In the genomic region with DNA sequence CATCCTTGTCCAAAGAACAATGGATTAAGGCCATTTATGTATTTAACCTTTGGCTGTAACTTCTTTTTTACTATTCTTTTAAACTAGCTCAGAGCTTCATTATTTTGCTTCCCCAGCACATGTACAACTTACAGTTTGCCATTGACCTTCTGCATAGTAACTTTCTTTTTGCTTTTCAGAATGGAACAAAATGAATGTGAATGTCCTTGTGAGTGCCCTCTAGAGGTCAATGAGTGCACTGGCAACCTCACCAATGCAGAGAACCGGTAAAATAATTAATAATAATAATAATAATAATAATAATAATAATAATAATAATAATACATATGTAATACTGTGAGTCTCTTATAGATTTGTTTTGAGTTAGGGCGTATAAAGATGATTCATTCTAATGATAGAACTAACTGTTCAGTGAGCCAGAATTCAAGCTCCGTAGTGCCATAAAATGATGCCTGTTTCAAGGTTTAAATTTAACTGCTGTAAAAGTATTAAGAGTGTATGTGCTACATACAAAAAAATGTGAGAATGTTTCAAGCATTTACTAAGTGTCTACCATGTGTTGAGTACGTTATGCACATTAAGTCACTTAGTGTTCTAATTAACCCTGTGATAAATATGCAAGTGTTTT, we compare ENCODE assay signal across 9 cellular contexts.
DNase-seq lines count a peak whose midpoint lies in the region; ATAC-seq and TF ChIP-seq lines count a peak whose summit lies in the region.
"Had no signal": no experiment of that assay in that cellular context is flagged by ENCODE, and none has a peak within 500 bp of the region (broad histone marks: within the 10 kb centered on the region; RNA-seq: fewer than 3 reads in every experiment).

No MANE protein-coding gene starts in this region.

- H2BK15ac ChIP-seq in mesendoderm (replicated peaks; ENCODE audit: low read depth): no peak overlapping the region

- DNase-seq in CD4-positive, alpha-beta T cell: no peak
- DNase-seq in WTC11 (ENCODE audit: low spot score): no peak
- DNase-seq in kidney epithelial cell (ENCODE audit: low read depth): no peak
- DNase-seq in epidermal melanocyte (ENCODE audit: insufficient read length, low spot score): no peak
- DNase-seq in midbrain (lab: John Stamatoyannopoulos, UW): no peak
- no peak for DNase-seq in mesendoderm
- DNase-seq in activated naive CD8-positive, alpha-beta T cell treated with anti-CD3 and anti-CD28 coated beads for 36 hours: no peak

- no peak overlapping the region for H3K4me2 ChIP-seq in mesendoderm (ENCODE audit: low read length)

- no peak overlapping the region for H3K4ac ChIP-seq in mesendoderm (ENCODE audit: low read depth, low read length)

- no peaks in the 10 kb centered on the region for H3K4me1 Mint-ChIP-seq in CD4-positive, alpha-beta T cell (ENCODE audit: low read depth)
- H3K4me1 Mint-ChIP-seq in WTC11: no peaks in the 10 kb centered on the region
- peaks cover 2% of the 10 kb centered on the region for H3K4me1 Mint-ChIP-seq in activated naive CD8-positive, alpha-beta T cell treated with anti-CD3 and anti-CD28 coated beads for 36 hours

- no peak overlapping the region for H3K23ac ChIP-seq in mesendoderm (ENCODE audit: low read length)

- H3K9me3 Mint-ChIP-seq in CD4-positive, alpha-beta T cell: no peaks in the 10 kb centered on the region
- H3K9me3 Mint-ChIP-seq in WTC11: no peaks in the 10 kb centered on the region
- no peaks in the 10 kb centered on the region for H3K9me3 Mint-ChIP-seq in activated naive CD8-positive, alpha-beta T cell treated with anti-CD3 and anti-CD28 coated beads for 36 hours

- H3K9ac ChIP-seq in mesendoderm (ENCODE audit: low read length): no peak overlapping the region

- no peak overlapping the region for H3K27ac Mint-ChIP-seq in CD4-positive, alpha-beta T cell
- no peak overlapping the region for H3K27ac Mint-ChIP-seq in WTC11
- H3K27ac Mint-ChIP-seq in activated naive CD8-positive, alpha-beta T cell treated with anti-CD3 and anti-CD28 coated beads for 36 hours: no peak overlapping the region

- H3K9me3 ChIP-seq in CD4-positive, alpha-beta T cell (ENCODE audit: control insufficient read depth, low read length): no peaks in the 10 kb centered on the region

- peak; percentile 89 for TF ChIP-seq CTCF in CD4-positive, alpha-beta T cell (IDR thresholded peaks at IDR 0.05)
- peak; percentile 64 for TF ChIP-seq CTCF in WTC11 (IDR thresholded peaks at IDR 0.05)
- peak; percentile 74 for TF ChIP-seq CTCF in kidney epithelial cell (IDR thresholded peaks at IDR 0.05; ENCODE audit: insufficient read depth, low read length, poor library complexity, severe bottlenecking)

- H3K4me3 Mint-ChIP-seq in CD4-positive, alpha-beta T cell: no peak overlapping the region
- no peak overlapping the region for H3K4me3 Mint-ChIP-seq in WTC11
- no peak overlapping the region for H3K4me3 Mint-ChIP-seq in activated naive CD8-positive, alpha-beta T cell treated with anti-CD3 and anti-CD28 coated beads for 36 hours

- H3K18ac ChIP-seq in mesendoderm (ENCODE audit: low read length): no peak overlapping the region

- POLR2A ChIA-PET in CD4-positive, alpha-beta T cell (lab: Charles Lee): no interaction called here
- POLR2A ChIA-PET in WTC11 (lab: Charles Lee): no interaction called here

- WGBS in mesendoderm (ENCODE audit: extremely low coverage, insufficient coverage, low lambda C conversion rate): no CpG with 5 or more reads among the region's 4 CpGs

- peaks cover 34% of the 10 kb centered on the region for H3K36me3 Mint-ChIP-seq in CD4-positive, alpha-beta T cell (ENCODE audit: low read depth)
- peaks cover 68% of the 10 kb centered on the region for H3K36me3 Mint-ChIP-seq in WTC11
- no peaks in the 10 kb centered on the region for H3K36me3 Mint-ChIP-seq in activated naive CD8-positive, alpha-beta T cell treated with anti-CD3 and anti-CD28 coated beads for 36 hours

- no peak overlapping the region for H4K8ac ChIP-seq in mesendoderm (ENCODE audit: low read depth, low read length)

- no peak overlapping the region for H2BK5ac ChIP-seq in mesendoderm (ENCODE audit: low read length)

- no peaks in the 10 kb centered on the region for H3K27me3 Mint-ChIP-seq in CD4-positive, alpha-beta T cell
- H3K27me3 Mint-ChIP-seq in WTC11 (ENCODE audit: low read depth): no peaks in the 10 kb centered on the region
- no peaks in the 10 kb centered on the region for H3K27me3 Mint-ChIP-seq in activated naive CD8-positive, alpha-beta T cell treated with anti-CD3 and anti-CD28 coated beads for 36 hours

- peak; percentile 51 for ATAC-seq in CD4-positive, alpha-beta T cell (ENCODE audit: poor library complexity)
- ATAC-seq in HG02610 (IDR thresholded peaks at IDR 0.05; ENCODE audit: unreplicated experiment): peak; percentile 46
- no peak for ATAC-seq in WTC11

- H3K27ac ChIP-seq in CD4-positive, alpha-beta T cell (ENCODE audit: low read depth, low read length): no peak overlapping the region
- no peak overlapping the region for H3K27ac ChIP-seq in mesendoderm (ENCODE audit: low read depth, low read length)
- H3K27ac ChIP-seq: epithelial cell of prostate had no signal

- intact Hi-C loops in CD4-positive, alpha-beta T cell (cut with DNase I, micrococcal nuclease): loop anchor here (1.0 to 5.0 kb wide), 3 partner anchors 204 to 407 kb away; partner anchors contain the start of gene CACHD1 (in 2 of the 2)

- H4K5ac ChIP-seq in mesendoderm (ENCODE audit: low read length): no peak overlapping the region

- H3K79me2 ChIP-seq in mesendoderm (ENCODE audit: control insufficient read depth, insufficient read depth, low read length): no peaks in the 10 kb centered on the region

- CTCF ChIA-PET in CD4-positive, alpha-beta T cell (lab: Charles Lee): interaction anchor here (0.6 to 1.8 kb wide), 7 partner anchors 10 to 437 kb away, joined by 3 to 5 read pairs (median 3); no protein-coding TSS in a partner anchor
- CTCF ChIA-PET in WTC11 (lab: Charles Lee): interaction anchor here (0.6 to 1.3 kb wide), 6 partner anchors 10 to 407 kb away, joined by 3 to 6 read pairs (median 3); no protein-coding TSS in a partner anchor

- H3K4me3 ChIP-seq in kidney epithelial cell (ENCODE audit: low read depth, low read length): no peak overlapping the region
- no peak overlapping the region for H3K4me3 ChIP-seq in mesendoderm (ENCODE audit: low read length)

- peaks cover 2% of the 10 kb centered on the region for H3K36me3 ChIP-seq in kidney epithelial cell (ENCODE audit: control insufficient read depth, insufficient read depth, low read length)
- peaks cover 17% of the 10 kb centered on the region for H3K36me3 ChIP-seq in mesendoderm (ENCODE audit: control insufficient read depth, insufficient read depth, low read length)

- no peak overlapping the region for H2BK120ac ChIP-seq in mesendoderm (ENCODE audit: low read depth, low read length)

- no peak overlapping the region for H2AK5ac ChIP-seq in mesendoderm (ENCODE audit: low read length)

- no peaks in the 10 kb centered on the region for H3K4me1 ChIP-seq in mesendoderm (ENCODE audit: control insufficient read depth, low read depth, low read length)

- H3K27me3 ChIP-seq in CD4-positive, alpha-beta T cell (ENCODE audit: control insufficient read depth, insufficient read depth, low read length): no peaks in the 10 kb centered on the region
- no peaks in the 10 kb centered on the region for H3K27me3 ChIP-seq in kidney epithelial cell (ENCODE audit: control insufficient read depth, insufficient read depth, low read length)
- no peaks in the 10 kb centered on the region for H3K27me3 ChIP-seq in mesendoderm (ENCODE audit: insufficient read depth, low read length, poor library complexity)

- no peak overlapping the region for H3K56ac ChIP-seq in mesendoderm (ENCODE audit: low read length)

- no peaks in the 10 kb centered on the region for H3K79me1 ChIP-seq in mesendoderm (ENCODE audit: low read length)

TF ChIP-seq in WTC11, 78 proteins besides CTCF, POLR2A, EP300 and RAD21 (continues in another document):
- TF ChIP-seq, protein P1, sequence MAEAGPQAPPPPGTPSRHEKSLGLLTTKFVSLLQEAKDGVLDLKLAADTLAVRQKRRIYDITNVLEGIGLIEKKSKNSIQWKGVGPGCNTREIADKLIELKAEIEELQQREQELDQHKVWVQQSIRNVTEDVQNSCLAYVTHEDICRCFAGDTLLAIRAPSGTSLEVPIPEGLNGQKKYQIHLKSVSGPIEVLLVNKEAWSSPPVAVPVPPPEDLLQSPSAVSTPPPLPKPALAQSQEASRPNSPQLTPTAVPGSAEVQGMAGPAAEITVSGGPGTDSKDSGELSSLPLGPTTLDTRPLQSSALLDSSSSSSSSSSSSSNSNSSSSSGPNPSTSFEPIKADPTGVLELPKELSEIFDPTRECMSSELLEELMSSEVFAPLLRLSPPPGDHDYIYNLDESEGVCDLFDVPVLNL (CRISPR knock-in tag; IDR thresholded peaks at IDR 0.05; ENCODE audit: borderline replicate concordance, low read depth): no peak
- TF ChIP-seq SOX15 (CRISPR knock-in tag; IDR thresholded peaks at IDR 0.05) (no peak), PRRX2 (CRISPR knock-in tag; IDR thresholded peaks at IDR 0.05) (no peak), FOXK1 (CRISPR knock-in tag; IDR thresholded peaks at IDR 0.05) (no peak), NR2C2 (CRISPR knock-in tag; IDR thresholded peaks at IDR 0.05) (no peak), GTF2I (CRISPR knock-in tag; conservative IDR thresholded peaks at IDR 0.05) (no peak), USF2 (CRISPR knock-in tag; IDR thresholded peaks at IDR 0.05) (no peak), IRF2 (CRISPR knock-in tag; IDR thresholded peaks at IDR 0.05; ENCODE audit: borderline replicate concordance, low read depth) (no peak), ZNF423 (CRISPR knock-in tag; IDR thresholded peaks at IDR 0.05) (no peak), ELF4 (CRISPR knock-in tag; IDR thresholded peaks at IDR 0.05; ENCODE audit: low read depth) (no peak)
- TF ChIP-seq, protein P2, sequence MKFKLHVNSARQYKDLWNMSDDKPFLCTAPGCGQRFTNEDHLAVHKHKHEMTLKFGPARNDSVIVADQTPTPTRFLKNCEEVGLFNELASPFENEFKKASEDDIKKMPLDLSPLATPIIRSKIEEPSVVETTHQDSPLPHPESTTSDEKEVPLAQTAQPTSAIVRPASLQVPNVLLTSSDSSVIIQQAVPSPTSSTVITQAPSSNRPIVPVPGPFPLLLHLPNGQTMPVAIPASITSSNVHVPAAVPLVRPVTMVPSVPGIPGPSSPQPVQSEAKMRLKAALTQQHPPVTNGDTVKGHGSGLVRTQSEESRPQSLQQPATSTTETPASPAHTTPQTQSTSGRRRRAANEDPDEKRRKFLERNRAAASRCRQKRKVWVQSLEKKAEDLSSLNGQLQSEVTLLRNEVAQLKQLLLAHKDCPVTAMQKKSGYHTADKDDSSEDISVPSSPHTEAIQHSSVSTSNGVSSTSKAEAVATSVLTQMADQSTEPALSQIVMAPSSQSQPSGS (CRISPR knock-in tag; IDR thresholded peaks at IDR 0.05; ENCODE audit: borderline replicate concordance, low read depth): no peak
